39 cellular contexts compared by ENCODE assay signal in the genomic region with DNA sequence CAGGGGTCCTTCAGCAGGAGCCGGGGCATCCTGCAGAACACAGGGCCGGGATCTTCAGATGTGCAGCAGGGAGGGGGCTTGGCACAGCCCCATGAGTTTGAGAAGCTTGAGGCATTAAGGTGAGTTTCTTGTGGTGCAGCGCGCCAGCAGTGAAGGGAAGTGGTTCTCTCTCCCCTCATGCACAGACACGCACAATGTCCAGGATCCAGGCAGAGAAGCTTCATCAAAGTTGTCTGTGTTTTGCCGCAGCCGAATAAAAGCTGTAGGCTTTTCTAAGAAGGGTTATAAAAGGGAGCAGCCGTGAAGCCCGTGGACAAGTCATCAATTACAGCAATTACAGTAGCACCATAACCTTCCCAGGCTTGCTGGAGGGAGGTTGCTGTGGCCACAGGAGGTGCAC.
"Had no signal": no experiment of that assay in that cellular context is flagged by ENCODE, and none has a peak within 500 bp of the region (broad histone marks: within the 10 kb centered on the region; RNA-seq: fewer than 3 reads in every experiment).

No MANE protein-coding gene starts in this region.

- H3K4me3 Mint-ChIP-seq: activated B cell treated with CpG ODN at 0.5 μM for 24 hours; activated CD4-positive, alpha-beta memory T cell treated with anti-CD3 and anti-CD28 coated beads for 36 hours; activated naive CD4-positive, alpha-beta T cell treated with anti-CD3 and anti-CD28 coated beads for 36 hours; activated T-cell treated with anti-CD3 and anti-CD28 coated beads, Interleukin-2, amount 50 U/mL, for 4 hours; activated T-helper 1 cell treated with anti-CD3 and anti-CD28 coated beads, Interleukin-12 subunit alpha, Interleukin-12 subunit beta, Interleukin-2, Interleukin-4 antibody, amounts not matched to agents 30 ng/mL and 10 ng/mL and 1 ng/mL, durations not matched to agents 14 hours and 24 hours and 36 hours; T-cell; T-helper 17 cell had no signal

- H3K4me1 Mint-ChIP-seq: activated B cell treated with CpG ODN at 0.5 μM for 24 hours, T-cell, T-helper 17 cell had no signal

- H3K9me3 Mint-ChIP-seq: activated B cell treated with CpG ODN at 0.5 μM for 24 hours; activated CD4-positive, alpha-beta memory T cell treated with anti-CD3 and anti-CD28 coated beads for 36 hours; activated naive CD4-positive, alpha-beta T cell treated with anti-CD3 and anti-CD28 coated beads for 36 hours; activated T-cell treated with anti-CD3 and anti-CD28 coated beads, Interleukin-2, amount 50 U/mL, for 4 hours; activated T-helper 1 cell treated with anti-CD3 and anti-CD28 coated beads, Interleukin-12 subunit alpha, Interleukin-12 subunit beta, Interleukin-2, Interleukin-4 antibody, amounts not matched to agents 30 ng/mL and 10 ng/mL and 1 ng/mL, durations not matched to agents 14 hours and 24 hours and 36 hours; T-cell had no signal

- H3K27ac Mint-ChIP-seq: activated B cell treated with CpG ODN at 0.5 μM for 24 hours; activated CD4-positive, alpha-beta memory T cell treated with anti-CD3 and anti-CD28 coated beads for 36 hours; activated naive CD4-positive, alpha-beta T cell treated with anti-CD3 and anti-CD28 coated beads for 36 hours; activated naive CD4-positive, alpha-beta T cell treated with anti-CD3 and anti-CD28 coated beads, Interleukin-2, amount 50 U/mL, for 72 hours; activated T-helper 1 cell treated with anti-CD3 and anti-CD28 coated beads, Interleukin-12 subunit alpha, Interleukin-12 subunit beta, Interleukin-2, Interleukin-4 antibody, amounts not matched to agents 30 ng/mL and 10 ng/mL and 1 ng/mL, durations not matched to agents 14 hours and 24 hours and 36 hours; T-cell; T-helper 17 cell had no signal

- ATAC-seq: activated naive CD4-positive, alpha-beta T cell treated with anti-CD3 and anti-CD28 coated beads, Interleukin-2, amount 50 U/mL, for 72 hours; activated T-cell treated with anti-CD3 and anti-CD28 coated beads, Interleukin-2, amount 50 U/mL, for 4 hours; body of pancreas; Panc1; SK-N-SH treated with all-trans-retinoic acid at 6 μM for 48 hours; T-cell; T-helper 17 cell had no signal

- H3K36me3 ChIP-seq: adrenal gland had no signal

- FAIRE-seq: astrocyte, bronchial epithelial cell had no signal

- H3K27me3 ChIP-seq: adrenal gland, body of pancreas had no signal

- H3K4me3 ChIP-seq: adrenal gland, body of pancreas had no signal

- H3K9me3 ChIP-seq: adrenal gland, body of pancreas had no signal

- DNase-seq: activated B cell treated with CpG ODN at 0.5 μM for 24 hours; activated CD4-positive, alpha-beta memory T cell treated with anti-CD3 and anti-CD28 coated beads for 36 hours; activated CD4-positive, alpha-beta T cell treated with anti-CD3 and anti-CD28 coated beads for 4 hours; activated CD4-positive, alpha-beta T cell treated with anti-CD3 and anti-CD28 coated beads, Interleukin-2, amount 50 U/mL, for 1 hour; activated CD4-positive, CD25-positive, alpha-beta regulatory T cell treated with anti-CD3 and anti-CD28 coated beads, Interleukin-2, amount 50 U/mL, for 72 hours; activated CD8-positive, alpha-beta memory T cell treated with anti-CD3 and anti-CD28 coated beads, Interleukin-2, amount 50 U/mL, for 4 hours; activated gamma-delta T cell treated with Interleukin-2 at 50 U/mL for 16 hours; activated naive CD4-positive, alpha-beta T cell treated with anti-CD3 and anti-CD28 coated beads for 36 hours; activated T-cell treated with anti-CD3 and anti-CD28 coated beads for 4 hours; activated T-cell treated with anti-CD3 and anti-CD28 coated beads, Interleukin-2, amount 50 U/mL, for 4 hours; adrenal gland; body of pancreas; caudate nucleus; cerebellar nuclear complex; Kasumi-1; KBM-7; NCI-H1092 treated with DMSO at 0.1 percent for 48 hours; NCI-H1417; NCI-H146; NCI-H187; NCI-H2029 treated with DMSO at 0.1 percent for 48 hours; NCI-H2107; NCI-H2171; NCI-H226; NCI-H446 treated with DMSO at 0.1 percent for 48 hours; NCI-H524; NCI-H69; NCI-H82; SHP77 treated with DMSO at 0.1 percent for 48 hours; T-cell; T-helper 17 cell; T-helper 9 cell had no signal

- H3K4me1 ChIP-seq: adrenal gland, body of pancreas had no signal

- H3K36me3 Mint-ChIP-seq: activated CD4-positive, alpha-beta memory T cell treated with anti-CD3 and anti-CD28 coated beads for 36 hours; activated naive CD4-positive, alpha-beta T cell treated with anti-CD3 and anti-CD28 coated beads, Interleukin-2, amount 50 U/mL, for 72 hours; T-cell had no signal

- H3K27me3 Mint-ChIP-seq: activated B cell treated with CpG ODN at 0.5 μM for 24 hours; activated CD4-positive, alpha-beta memory T cell treated with anti-CD3 and anti-CD28 coated beads for 36 hours; T-helper 17 cell had no signal

- H3K27ac ChIP-seq: adrenal gland, body of pancreas, VCaP had no signal
